In the genomic region with DNA sequence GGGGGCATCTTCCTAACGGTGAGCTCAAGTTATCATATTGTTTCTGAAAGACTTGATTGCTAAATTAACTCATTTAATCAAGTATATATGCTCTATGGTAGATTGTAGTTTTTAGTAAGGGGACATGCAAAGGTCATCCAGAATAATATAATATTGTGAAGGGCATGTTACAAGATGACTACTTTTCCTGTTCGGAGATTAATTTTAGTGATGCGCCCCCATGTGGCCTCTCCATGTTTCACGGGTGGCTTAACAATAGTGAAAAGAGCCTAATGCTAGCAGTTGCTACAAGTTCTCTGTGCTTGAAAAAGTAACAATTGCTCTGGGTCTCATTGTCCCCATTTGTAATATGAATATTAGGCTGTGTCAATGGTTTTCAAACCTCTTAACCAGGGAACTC, we compare ENCODE assay signal across 9 cellular contexts. TPM values are rescaled to one million over a fixed set of nuclear protein-coding genes. Genes with fewer than 3 reads are reported as not detected.
A peak's percentile ranks its signal among the peaks of the same experiment; 100 is the strongest.
DNase-seq lines count a peak whose midpoint lies in the region; ATAC-seq, FAIRE-seq and TF ChIP-seq lines count a peak whose summit lies in the region.
"Had no signal": no experiment of that assay in that cellular context is flagged by ENCODE, and none has a peak within 500 bp of the region (broad histone marks: within the 10 kb centered on the region; RNA-seq: fewer than 3 reads in every experiment).

No MANE protein-coding gene starts in this region.

- ATAC-seq in HG03103 (IDR thresholded peaks at IDR 0.05; ENCODE audit: low read depth, unreplicated experiment) (peak; percentile 56), mucosa of descending colon (peak; percentile 57), GM21367 (IDR thresholded peaks at IDR 0.05; ENCODE audit: unreplicated experiment) (no peak), HG02970 (IDR thresholded peaks at IDR 0.05; ENCODE audit: low FRiP score, unreplicated experiment) (no peak)

- H3K4me1 ChIP-seq in mucosa of descending colon (ENCODE audit: low read depth), result no peaks in the 10 kb centered on the region

- TF ChIP-seq CTCF in cardiac fibroblast (IDR thresholded peaks at IDR 0.05; ENCODE audit: low read depth, low read length), result peak; percentile 54
- peak; percentile 14 for TF ChIP-seq CTCF in mucosa of descending colon (IDR thresholded peaks at IDR 0.05)

- FAIRE-seq in G401.6 (lab: Jason Lieb, UNC) (peak; percentile 36), TTC549 (lab: Jason Lieb, UNC) (peak; percentile 57)

- DNase-seq in cardiac fibroblast (ENCODE audit: low read depth in 2 of 2), result peak; percentile 27 to 50
- peak in 2 of 3 donors; percentile 40 to 61 for DNase-seq in mucosa of descending colon
- no peak for DNase-seq in ecto neural progenitor cell (ENCODE audit: low spot score)

- intact Hi-C loops in mucosa of descending colon (cut with DNase I, micrococcal nuclease), result no loop called here

- H3K9me3 ChIP-seq in mucosa of descending colon, result no peaks in the 10 kb centered on the region

- no peaks in the 10 kb centered on the region for H3K36me3 ChIP-seq in mucosa of descending colon (ENCODE audit: low read depth)

- no peak overlapping the region for H3K4me3 ChIP-seq in cardiac fibroblast (replicated peaks in 1 of 2; ENCODE audit: low read depth in 2 of 2, low read length in 2 of 2)
- H3K4me3 ChIP-seq in mucosa of descending colon, result no peak overlapping the region
- H3K4me3 ChIP-seq: skin epidermis had no signal

RNA-seq across cellular contexts. Expression of gene SMPX, which starts 12.2 kb away (rescaled TPM):
- 10 to 100 TPM in 1 of 3 donors, under 1 TPM in 1, not detected in 1; 0.65 to 11.8 TPM for total RNA-seq in mucosa of descending colon

Comparison
In these comparisons a context has a peak if more than half of its experiments do, and no peak if none do; other contexts are left out.
1. ATAC-seq: peak in HG03103 (single experiment) and mucosa of descending colon (single experiment); none in GM21367 (single experiment) and HG02970 (single experiment).